In the genomic region with DNA sequence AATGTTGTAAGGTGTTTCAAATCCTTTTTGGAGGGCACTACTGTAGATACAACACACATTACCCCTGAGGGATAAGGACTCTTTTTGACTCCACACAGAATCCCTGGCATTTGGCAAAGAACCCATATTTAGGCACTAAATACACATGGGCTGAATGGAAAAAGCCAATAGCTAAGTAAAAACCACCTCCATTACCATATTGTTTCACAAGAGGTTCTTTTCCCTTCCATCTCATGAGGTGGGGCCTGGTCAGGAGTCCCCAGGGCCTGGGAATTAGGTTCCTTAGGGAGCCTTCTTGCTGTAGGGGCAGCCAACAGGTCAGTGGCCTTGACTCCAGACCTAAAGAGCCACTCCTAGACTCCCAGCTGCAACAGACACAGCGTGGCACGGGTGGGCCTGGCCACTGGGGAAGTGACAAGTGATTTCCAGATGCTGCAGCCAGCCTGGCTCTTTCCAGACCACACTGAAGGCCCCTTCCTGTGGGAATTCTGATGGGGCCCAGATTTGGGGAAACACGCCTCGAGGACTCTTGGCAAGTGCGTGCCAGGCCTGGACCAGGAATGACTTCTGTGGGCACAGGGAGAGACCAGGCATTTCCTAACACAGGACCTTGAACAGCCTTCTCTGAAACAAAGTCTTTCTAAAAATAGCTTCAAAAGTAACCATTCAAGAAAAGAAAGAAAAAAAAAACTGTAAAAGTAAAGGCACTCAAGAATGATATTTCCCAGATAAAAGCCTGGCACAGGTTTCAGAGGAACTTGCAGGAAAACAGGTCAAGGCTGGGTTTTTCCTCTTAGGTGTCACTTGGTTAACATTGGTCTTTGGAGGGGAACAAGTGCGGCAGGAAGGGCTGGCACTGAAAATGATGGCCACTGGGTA, we compare ENCODE assay signal across 10 cellular contexts. TPM values are rescaled to one million over a fixed set of nuclear protein-coding genes. Genes with fewer than 3 reads are reported as not detected.
DNase-seq lines count a peak whose midpoint lies in the region; ATAC-seq and TF ChIP-seq lines count a peak whose summit lies in the region.
"Had no signal": no experiment of that assay in that cellular context is flagged by ENCODE, and none has a peak within 500 bp of the region (broad histone marks: within the 10 kb centered on the region; RNA-seq: fewer than 3 reads in every experiment).

No MANE protein-coding gene starts in this region.

- H3K36me3 Mint-ChIP-seq in endothelial cell (ENCODE audit: low read depth, unreplicated experiment), result peaks cover 51% of the 10 kb centered on the region

- peak; percentile 63 for DNase-seq in BE2C
- no peak for DNase-seq in Peyer's patch
- DNase-seq in endothelial cell (ENCODE audit: low spot score), result no peak
- no peak for DNase-seq in omental fat pad (ENCODE audit: low spot score)
- DNase-seq in NCI-H82 (lab: John Stamatoyannopoulos, UW), result no peak
- DNase-seq in NCI-H1436 (lab: John Stamatoyannopoulos, UW), result no peak

- H3K4me1 Mint-ChIP-seq in endothelial cell (ENCODE audit: unreplicated experiment), result peaks cover 72% of the 10 kb centered on the region

- no peak overlapping the region for H3K4me3 ChIP-seq in BE2C (ENCODE audit: low read depth, low read length)
- H3K4me3 ChIP-seq in Peyer's patch, result no peak overlapping the region

- H3K9me3 ChIP-seq in BE2C (no peaks in the 10 kb centered on the region), Peyer's patch (no peaks in the 10 kb centered on the region)

- no peaks in the 10 kb centered on the region for H3K9me3 Mint-ChIP-seq in endothelial cell (ENCODE audit: unreplicated experiment)

- TF ChIP-seq POLR2A in Peyer's patch (IDR thresholded peaks at IDR 0.05), result no peak

- ATAC-seq in omental fat pad (ENCODE audit: low FRiP score) (peak; percentile 19), HG03196 (IDR thresholded peaks at IDR 0.05; ENCODE audit: unreplicated experiment) (no peak), HG03108 (IDR thresholded peaks at IDR 0.05; ENCODE audit: unreplicated experiment) (no peak)

- H3K27me3 ChIP-seq in BE2C, result no peaks in the 10 kb centered on the region
- H3K27me3 ChIP-seq in Peyer's patch, result no peaks in the 10 kb centered on the region

- H3K4me3 Mint-ChIP-seq in endothelial cell (ENCODE audit: unreplicated experiment), result peak overlapping the region; percentile 26

- H3K36me3 ChIP-seq in BE2C, result peaks cover 9% of the 10 kb centered on the region
- peaks cover 0 to 12% (median 0%) of the 10 kb centered on the region in 3 donors for H3K36me3 ChIP-seq in Peyer's patch

- no peaks in the 10 kb centered on the region for H3K27me3 Mint-ChIP-seq in endothelial cell (ENCODE audit: unreplicated experiment)

- H3K27ac Mint-ChIP-seq in endothelial cell (ENCODE audit: unreplicated experiment), result peak overlapping the region; percentile 100

- TF ChIP-seq CTCF in BE2C (IDR thresholded peaks at IDR 0.05; ENCODE audit: low read depth, low read length) (no peak), Peyer's patch (IDR thresholded peaks at IDR 0.05) (no peak), endothelial cell (IDR thresholded peaks at IDR 0.05; ENCODE audit: unreplicated experiment) (no peak), omental fat pad (IDR thresholded peaks at IDR 0.05) (no peak)

- H3K4me1 ChIP-seq in BE2C, result peaks cover 17% of the 10 kb centered on the region
- H3K4me1 ChIP-seq in Peyer's patch, result peaks cover 0 to 18% (median 2%) of the 10 kb centered on the region in 4 donors

- peak overlapping the region; percentile 51 to 79 (median 66) for H3K27ac ChIP-seq in Peyer's patch

RNA-seq across cellular contexts. Expression of a gene that starts 18.1 kb away (rescaled TPM):
- 21.5 TPM for polyA plus RNA-seq in BE2C (2012; ENCODE audit: insufficient read depth, insufficient read length, low read depth)
- total RNA-seq in Peyer's patch (10 to 100 TPM; 11.6 to 35.5 (median 23.3) TPM), endothelial cell (ENCODE audit: unreplicated experiment) (67.5 TPM), omental fat pad (10 to 100 TPM; 16.4 to 26.5 (median 22.0) TPM)

RNA-seq across cellular contexts. Expression of a gene that starts 40.6 kb away (rescaled TPM):
- polyA plus RNA-seq in BE2C (2012; ENCODE audit: insufficient read depth, insufficient read length, low read depth), result not detected
- total RNA-seq in Peyer's patch, result 1 to 10 TPM in 1 of 4 donors, not detected in 3; 1.2 TPM
- total RNA-seq in endothelial cell (ENCODE audit: unreplicated experiment), result 0.41 TPM
- total RNA-seq in omental fat pad, result not detected
- total RNA-seq: T-helper 2 cell treated with Interferon-gamma antibody and Interleukin-4, amounts not matched to agents 100 ng/mL and 5 ng/mL, for 36 hours had no signal
- polyA plus RNA-seq: neural cell had no signal
